26 cellular contexts compared by ENCODE assay signal in the genomic region with DNA sequence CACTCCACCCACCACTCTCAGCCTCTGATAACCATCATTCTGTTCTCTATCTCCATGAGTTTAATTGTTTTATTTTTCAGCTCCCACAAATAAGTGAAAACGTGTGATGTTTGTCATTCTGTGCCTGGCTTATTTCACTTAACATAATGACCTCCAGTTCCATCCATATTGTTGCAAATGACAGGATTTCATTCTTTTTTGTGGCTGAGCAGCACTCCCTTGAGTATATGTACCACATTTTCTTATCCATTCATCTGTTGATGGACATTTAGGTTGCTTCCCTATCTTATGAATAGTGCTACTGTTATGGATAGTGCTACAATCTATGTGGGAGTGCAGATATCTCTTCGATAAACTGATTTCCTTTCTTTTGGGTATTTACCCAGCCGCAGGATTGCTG.
"Had no signal": no experiment of that assay in that cellular context is flagged by ENCODE, and none has a peak within 500 bp of the region (broad histone marks: within the 10 kb centered on the region; RNA-seq: fewer than 3 reads in every experiment).

No MANE protein-coding gene starts in this region.

- H3K4me1 Mint-ChIP-seq: natural killer cell; nephron; neural progenitor cell; stimulated activated memory B cell treated with anti-CD40 and anti-IgM and Interleukin-4, amounts not matched to agents 10 μg/mL and 1 μg/mL and 100 μg/mL, for 72 hours; stimulated activated naive CD8-positive, alpha-beta T cell treated with anti-CD3 and anti-CD28 coated beads, Interleukin-15, amount 100 ng/mL, for 72 hours had no signal

- H3K27me3 Mint-ChIP-seq: progenitor cell of endocrine pancreas; stimulated activated naive CD8-positive, alpha-beta T cell treated with anti-CD3 and anti-CD28 coated beads, Interleukin-15, amount 100 ng/mL, for 72 hours; type B pancreatic cell had no signal

- H3K4me3 Mint-ChIP-seq: natural killer cell; nephron; neural progenitor cell; stimulated activated memory B cell treated with anti-CD40 and anti-IgM and Interleukin-4, amounts not matched to agents 10 μg/mL and 1 μg/mL and 100 μg/mL, for 72 hours; stimulated activated naive CD8-positive, alpha-beta T cell treated with anti-CD3 and anti-CD28 coated beads, Interleukin-15, amount 100 ng/mL, for 72 hours; type B pancreatic cell had no signal

- ATAC-seq: natural killer cell; psoas muscle; right cardiac atrium; right lobe of liver; stimulated activated memory B cell treated with anti-CD40 and anti-IgM and Interleukin-4, amounts not matched to agents 10 μg/mL and 1 μg/mL and 100 μg/mL, for 72 hours; stimulated activated naive CD8-positive, alpha-beta T cell treated with anti-CD3 and anti-CD28 coated beads, Interleukin-15, amount 100 ng/mL, for 72 hours; stimulated activated naive CD8-positive, alpha-beta T cell treated with anti-CD3 and anti-CD28 coated beads, Interleukin-15, Interleukin-2, amounts not matched to agents 100 U/mL and 50 U/mL, for 24 hours had no signal

- H3K9me3 Mint-ChIP-seq: natural killer cell; nephron; neural progenitor cell; stimulated activated memory B cell treated with anti-CD40 and anti-IgM and Interleukin-4, amounts not matched to agents 10 μg/mL and 1 μg/mL and 100 μg/mL, for 72 hours; stimulated activated naive CD8-positive, alpha-beta T cell treated with anti-CD3 and anti-CD28 coated beads, Interleukin-15, amount 100 ng/mL, for 72 hours; type B pancreatic cell had no signal

- DNase-seq: natural killer cell; occipital lobe; ovary; posterior cingulate gyrus; psoas muscle; right cardiac atrium; right lobe of liver; sigmoid colon; small intestine; stimulated activated CD4-positive, alpha-beta T cell treated with anti-CD3 and anti-CD28 coated beads, Interleukin-15, amount 100 ng/mL, for 24 hours; stimulated activated CD4-positive, alpha-beta T cell treated with anti-CD3 and anti-CD28 coated beads, Interleukin-2, amount 100 ng/mL, for 24 hours; stimulated activated CD4-positive, alpha-beta T cell treated with anti-CD3 and anti-CD28 coated beads, Interleukin-4, amount 100 ng/mL, for 1 hour; stimulated activated CD4-positive, alpha-beta T cell treated with anti-CD3 and anti-CD28 coated beads, Interleukin-4, amount 100 ng/mL, for 4 hours; stimulated activated CD8-positive, alpha-beta memory T cell treated with anti-CD3 and anti-CD28 coated beads, Interleukin-4, amount 100 ng/mL, for 48 hours; stimulated activated naive CD4-positive, alpha-beta T cell; stimulated activated naive CD8-positive, alpha-beta T cell treated with anti-CD3 and anti-CD28 coated beads, Interleukin-15, amount 100 ng/mL, for 72 hours; stimulated activated naive CD8-positive, alpha-beta T cell treated with anti-CD3 and anti-CD28 coated beads, Interleukin-15, Interleukin-2, amounts not matched to agents 100 U/mL and 50 U/mL, for 24 hours; substantia nigra; testis; tibial artery; transverse colon had no signal

- H3K36me3 Mint-ChIP-seq: natural killer cell; neural progenitor cell; stimulated activated memory B cell treated with anti-CD40 and anti-IgM and Interleukin-4, amounts not matched to agents 10 μg/mL and 1 μg/mL and 100 μg/mL, for 72 hours; type B pancreatic cell had no signal

- H3K27ac Mint-ChIP-seq: natural killer cell; nephron; neural progenitor cell; progenitor cell of endocrine pancreas; stimulated activated memory B cell treated with anti-CD40 and anti-IgM and Interleukin-4, amounts not matched to agents 10 μg/mL and 1 μg/mL and 100 μg/mL, for 72 hours; stimulated activated naive CD8-positive, alpha-beta T cell treated with anti-CD3 and anti-CD28 coated beads, Interleukin-15, amount 100 ng/mL, for 72 hours; type B pancreatic cell had no signal
